Comparison of ENCODE assay signal across 19 cellular contexts in the genomic region with DNA sequence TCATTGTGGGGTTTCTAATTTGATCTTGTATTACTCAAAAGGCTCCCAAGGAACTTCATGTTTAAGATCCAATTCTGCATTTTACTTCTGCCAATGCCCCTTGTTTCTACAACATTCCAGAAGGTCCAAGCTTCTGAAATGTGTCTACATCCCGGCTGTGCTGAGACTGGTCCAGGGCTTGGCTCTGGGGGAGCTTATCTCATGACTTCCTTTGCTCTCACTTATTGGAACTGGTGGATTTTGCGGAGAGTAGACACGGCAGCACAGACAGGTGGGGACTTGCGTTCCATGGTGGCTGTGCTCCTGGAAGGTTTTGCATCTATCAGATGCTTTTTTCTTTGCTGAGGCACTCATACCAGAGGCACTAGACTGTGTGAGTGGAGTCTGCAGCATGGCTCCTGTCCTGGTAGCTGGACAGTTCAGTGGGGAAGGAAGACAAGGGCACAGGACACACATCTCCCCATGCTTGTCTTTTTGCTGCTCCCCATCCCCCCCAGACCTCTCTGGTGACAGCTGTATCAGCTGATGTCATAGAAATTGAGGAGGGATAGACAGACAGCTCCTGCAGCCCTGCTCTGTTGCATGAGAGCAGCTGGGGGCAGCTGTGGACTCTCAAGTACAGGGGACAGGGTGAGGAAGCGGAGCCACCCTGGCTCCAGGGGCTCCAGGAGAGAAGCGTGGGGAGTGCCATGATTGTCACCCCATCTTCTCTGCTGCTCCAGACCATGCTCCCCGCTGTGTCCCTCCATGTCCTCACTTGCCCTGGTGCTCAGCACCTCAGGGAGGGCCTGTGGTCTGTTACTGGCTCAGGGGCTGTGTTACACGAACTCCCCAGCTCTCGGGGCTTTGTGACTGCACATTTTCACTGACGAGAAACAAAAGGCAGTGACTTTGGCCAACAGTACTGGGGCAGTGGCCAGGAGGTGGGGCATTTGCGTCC.
"Had no signal": no experiment of that assay in that cellular context is flagged by ENCODE, and none has a peak within 500 bp of the region (broad histone marks: within the 10 kb centered on the region; RNA-seq: fewer than 3 reads in every experiment).

No MANE protein-coding gene starts in this region.

- H3K9me3 ChIP-seq: right lobe of liver, stomach, testis had no signal

- H3K36me3 Mint-ChIP-seq: activated naive CD4-positive, alpha-beta T cell treated with anti-CD3 and anti-CD28 coated beads, Interleukin-2, amount 10 ng/mL, durations not matched to agents 7 days and 5 days; brain; immature natural killer cell; type B pancreatic cell had no signal

- H3K4me3 Mint-ChIP-seq: activated naive CD4-positive, alpha-beta T cell treated with anti-CD3 and anti-CD28 coated beads, Interleukin-2, amount 10 ng/mL, durations not matched to agents 7 days and 5 days; activated naive CD8-positive, alpha-beta T cell treated with anti-CD3 and anti-CD28 coated beads, Interleukin-2, amount 50 U/mL, for 24 hours; activated T-cell treated with anti-CD3 and anti-CD28 coated beads, Interleukin-2, amount 50 U/mL, for 4 hours; brain; immature natural killer cell; neural crest cell; type B pancreatic cell had no signal

- H3K4me1 Mint-ChIP-seq: activated naive CD4-positive, alpha-beta T cell treated with anti-CD3 and anti-CD28 coated beads, Interleukin-2, amount 10 ng/mL, durations not matched to agents 7 days and 5 days; activated naive CD8-positive, alpha-beta T cell treated with anti-CD3 and anti-CD28 coated beads, Interleukin-2, amount 50 U/mL, for 24 hours; immature natural killer cell; neural crest cell had no signal

- H3K27ac ChIP-seq: dorsolateral prefrontal cortex, right lobe of liver, stomach, testis, VCaP had no signal

- H3K27me3 ChIP-seq: dorsolateral prefrontal cortex, right lobe of liver, stomach, testis had no signal

- H3K4me1 ChIP-seq: testis had no signal

- ATAC-seq: activated naive CD8-positive, alpha-beta T cell treated with anti-CD3 and anti-CD28 coated beads, Interleukin-2, amount 50 U/mL, for 24 hours; activated T-cell treated with anti-CD3 and anti-CD28 coated beads, Interleukin-2, amount 50 U/mL, for 4 hours had no signal

- H3K36me3 ChIP-seq: right lobe of liver, stomach had no signal

- H3K27ac Mint-ChIP-seq: activated naive CD4-positive, alpha-beta T cell treated with anti-CD3 and anti-CD28 coated beads, Interleukin-2, amount 10 ng/mL, durations not matched to agents 7 days and 5 days; activated naive CD8-positive, alpha-beta T cell treated with anti-CD3 and anti-CD28 coated beads, Interleukin-2, amount 50 U/mL, for 24 hours; type B pancreatic cell had no signal

- H3K27me3 Mint-ChIP-seq: activated naive CD8-positive, alpha-beta T cell treated with anti-CD3 and anti-CD28 coated beads, Interleukin-2, amount 50 U/mL, for 24 hours had no signal

- DNase-seq: activated CD4-positive, alpha-beta T cell treated with anti-CD3 and anti-CD28 coated beads, Interleukin-2, amount 50 U/mL, for 1 hour; activated CD4-positive, CD25-positive, alpha-beta regulatory T cell treated with anti-CD3 and anti-CD28 coated beads, Interleukin-2, amount 50 U/mL, for 72 hours; activated CD8-positive, alpha-beta memory T cell treated with anti-CD3 and anti-CD28 coated beads, Interleukin-2, amount 50 U/mL, for 4 hours; activated effector memory CD4-positive, alpha-beta T cell treated with Interleukin-2 at 50 U/mL for 16 hours; activated naive CD4-positive, alpha-beta T cell treated with anti-CD3 and anti-CD28 coated beads, Interleukin-2, amount 10 ng/mL, durations not matched to agents 7 days and 5 days; activated naive CD8-positive, alpha-beta T cell treated with anti-CD3 and anti-CD28 coated beads, Interleukin-2, amount 50 U/mL, for 24 hours; activated T-cell treated with anti-CD3 and anti-CD28 coated beads, Interleukin-2, amount 50 U/mL, for 4 hours; foreskin melanocyte; immature natural killer cell; stimulated activated CD4-positive, alpha-beta T cell treated with anti-CD3 and anti-CD28 coated beads, Interleukin-4, amount 100 ng/mL, for 1 hour had no signal

- H3K9me3 Mint-ChIP-seq: activated naive CD4-positive, alpha-beta T cell treated with anti-CD3 and anti-CD28 coated beads, Interleukin-2, amount 10 ng/mL, durations not matched to agents 7 days and 5 days; activated naive CD8-positive, alpha-beta T cell treated with anti-CD3 and anti-CD28 coated beads, Interleukin-2, amount 50 U/mL, for 24 hours; activated T-cell treated with anti-CD3 and anti-CD28 coated beads, Interleukin-2, amount 50 U/mL, for 4 hours; brain; neural crest cell; type B pancreatic cell had no signal

- H3K4me3 ChIP-seq: dorsolateral prefrontal cortex, right lobe of liver, smooth muscle cell, stomach, testis had no signal
